8 cellular contexts compared by ENCODE assay signal in genomic region chr5:60668715-60669304, GRCh38.
A peak's percentile ranks its signal among the peaks of the same experiment; 100 is the strongest.
DNase-seq lines count a peak whose midpoint lies in the region; ATAC-seq, FAIRE-seq and TF ChIP-seq lines count a peak whose summit lies in the region.

No MANE protein-coding gene starts in this region.

- H3K9me3 Mint-ChIP-seq in stimulated activated naive CD8-positive, alpha-beta T cell treated with anti-CD3 and anti-CD28 coated beads, Interleukin-15, amount 100 ng/mL, for 72 hours, result no peaks in the 10 kb centered on the region

- H3K27ac Mint-ChIP-seq in stimulated activated naive CD8-positive, alpha-beta T cell treated with anti-CD3 and anti-CD28 coated beads, Interleukin-15, amount 100 ng/mL, for 72 hours, result no peak overlapping the region

- no peak overlapping the region for H3K27ac ChIP-seq in C4-2B

- no peaks in the 10 kb centered on the region for H3K4me1 Mint-ChIP-seq in stimulated activated naive CD8-positive, alpha-beta T cell treated with anti-CD3 and anti-CD28 coated beads, Interleukin-15, amount 100 ng/mL, for 72 hours

- ATAC-seq in GM19023 (IDR thresholded peaks at IDR 0.05; ENCODE audit: unreplicated experiment), result no peak
- no peak for ATAC-seq in stimulated activated naive CD8-positive, alpha-beta T cell treated with anti-CD3 and anti-CD28 coated beads, Interleukin-15, amount 100 ng/mL, for 72 hours

- H3K27me3 Mint-ChIP-seq in stimulated activated naive CD8-positive, alpha-beta T cell treated with anti-CD3 and anti-CD28 coated beads, Interleukin-15, amount 100 ng/mL, for 72 hours, result no peaks in the 10 kb centered on the region

- H3K4me3 Mint-ChIP-seq in stimulated activated naive CD8-positive, alpha-beta T cell treated with anti-CD3 and anti-CD28 coated beads, Interleukin-15, amount 100 ng/mL, for 72 hours, result no peak overlapping the region

- FAIRE-seq in GM19239 (lab: Jason Lieb, UNC) (peak; percentile 77), TTC549 (lab: Jason Lieb, UNC) (peak; percentile 74)

- TF ChIP-seq CTCF in C4-2B (conservative IDR thresholded peaks at IDR 0.05), result peak; percentile 84

- DNase-seq in GM19239 (ENCODE audit: insufficient read length, low spot score) (no peak), inferior parietal cortex (ENCODE audit: extremely low spot score) (peak; percentile 85)
- DNase-seq in stimulated activated naive CD8-positive, alpha-beta T cell treated with anti-CD3 and anti-CD28 coated beads, Interleukin-15, amount 100 ng/mL, for 72 hours, result no peak
- no peak for DNase-seq in activated naive CD4-positive, alpha-beta T cell treated with anti-CD3 and anti-CD28 coated beads, Interleukin-2, amount 50 U/mL, for 16 hours
- no peak for DNase-seq in stimulated activated CD4-positive, alpha-beta T cell treated with anti-CD3 and anti-CD28 coated beads, Interleukin-2, amount 100 ng/mL, for 48 hours
